ENCODE assay signal across 1 cellular context in the genomic region with DNA sequence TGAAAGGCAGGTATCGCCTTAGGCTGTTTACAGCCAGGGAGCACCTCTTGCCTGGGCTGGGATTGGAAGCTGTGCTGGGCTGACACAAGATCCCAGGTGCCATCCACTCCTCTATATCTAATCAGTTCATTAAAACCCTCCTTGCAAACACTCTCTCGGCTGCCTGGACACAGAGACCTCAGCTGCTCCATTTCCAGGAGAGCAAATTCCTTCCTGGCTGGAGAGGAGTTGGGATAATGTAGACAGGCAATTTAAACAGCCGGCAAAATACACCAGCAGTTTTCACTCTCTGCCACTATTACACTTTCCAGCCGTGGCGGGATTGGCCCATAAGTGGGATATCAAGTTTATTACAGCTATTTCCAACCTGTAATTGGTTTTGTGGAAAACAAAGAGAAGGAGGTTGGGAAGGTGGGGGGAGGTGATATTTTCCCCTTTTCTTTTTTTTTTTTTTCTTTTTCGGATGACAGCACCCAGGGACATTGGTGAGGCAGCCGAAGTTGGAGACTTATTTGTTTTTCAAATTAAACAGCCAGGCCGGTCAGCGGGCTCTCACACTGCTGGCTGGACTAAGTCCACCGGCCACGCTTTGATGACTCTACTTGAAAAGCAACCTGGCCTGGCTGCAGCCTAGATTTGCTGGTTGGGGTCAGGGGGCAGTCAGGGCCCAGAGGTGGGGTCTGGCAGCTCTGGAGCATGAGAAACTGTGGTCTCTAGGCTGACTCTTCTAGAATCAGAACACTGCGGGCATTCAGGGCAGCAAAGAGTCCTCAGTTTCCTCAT.
TF ChIP-seq lines count a peak whose summit lies in the region.

No MANE protein-coding gene starts in this region.

TF ChIP-seq in HepG2, 621 proteins besides CTCF, POLR2A, EP300 and RAD21 (continued from another document and continues in another):
- TF ChIP-seq, protein P1, sequence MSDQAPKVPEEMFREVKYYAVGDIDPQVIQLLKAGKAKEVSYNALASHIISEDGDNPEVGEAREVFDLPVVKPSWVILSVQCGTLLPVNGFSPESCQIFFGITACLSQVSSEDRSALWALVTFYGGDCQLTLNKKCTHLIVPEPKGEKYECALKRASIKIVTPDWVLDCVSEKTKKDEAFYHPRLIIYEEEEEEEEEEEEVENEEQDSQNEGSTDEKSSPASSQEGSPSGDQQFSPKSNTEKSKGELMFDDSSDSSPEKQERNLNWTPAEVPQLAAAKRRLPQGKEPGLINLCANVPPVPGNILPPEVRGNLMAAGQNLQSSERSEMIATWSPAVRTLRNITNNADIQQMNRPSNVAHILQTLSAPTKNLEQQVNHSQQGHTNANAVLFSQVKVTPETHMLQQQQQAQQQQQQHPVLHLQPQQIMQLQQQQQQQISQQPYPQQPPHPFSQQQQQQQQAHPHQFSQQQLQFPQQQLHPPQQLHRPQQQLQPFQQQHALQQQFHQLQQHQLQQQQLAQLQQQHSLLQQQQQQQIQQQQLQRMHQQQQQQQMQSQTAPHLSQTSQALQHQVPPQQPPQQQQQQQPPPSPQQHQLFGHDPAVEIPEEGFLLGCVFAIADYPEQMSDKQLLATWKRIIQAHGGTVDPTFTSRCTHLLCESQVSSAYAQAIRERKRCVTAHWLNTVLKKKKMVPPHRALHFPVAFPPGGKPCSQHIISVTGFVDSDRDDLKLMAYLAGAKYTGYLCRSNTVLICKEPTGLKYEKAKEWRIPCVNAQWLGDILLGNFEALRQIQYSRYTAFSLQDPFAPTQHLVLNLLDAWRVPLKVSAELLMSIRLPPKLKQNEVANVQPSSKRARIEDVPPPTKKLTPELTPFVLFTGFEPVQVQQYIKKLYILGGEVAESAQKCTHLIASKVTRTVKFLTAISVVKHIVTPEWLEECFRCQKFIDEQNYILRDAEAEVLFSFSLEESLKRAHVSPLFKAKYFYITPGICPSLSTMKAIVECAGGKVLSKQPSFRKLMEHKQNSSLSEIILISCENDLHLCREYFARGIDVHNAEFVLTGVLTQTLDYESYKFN (CRISPR knock-in tag; conservative IDR thresholded peaks at IDR 0.05) = peak; percentile 65
- no peak for TF ChIP-seq THAP9 (CRISPR knock-in tag; IDR thresholded peaks at IDR 0.05; ENCODE audit: borderline replicate concordance)
- TF ChIP-seq ZNF780A (CRISPR knock-in tag; IDR thresholded peaks at IDR 0.05) = no peak
- no peak for TF ChIP-seq ELF3 (CRISPR knock-in tag; IDR thresholded peaks at IDR 0.05)
- TF ChIP-seq ZNF451 (CRISPR knock-in tag; IDR thresholded peaks at IDR 0.05) = no peak
- TF ChIP-seq NAIF1 (CRISPR knock-in tag; IDR thresholded peaks at IDR 0.05; ENCODE audit: borderline replicate concordance) = no peak
- TF ChIP-seq ZNF670 (CRISPR knock-in tag; IDR thresholded peaks at IDR 0.05; ENCODE audit: borderline replicate concordance) = 0 out of 2 replicates have a peak, but pooled peaks have one; percentile 57
- TF ChIP-seq HHEX (CRISPR knock-in tag; IDR thresholded peaks at IDR 0.05) = no peak
- TF ChIP-seq ATF7 (IDR thresholded peaks at IDR 0.05) = no peak
- TF ChIP-seq ATF7 (CRISPR knock-in tag; IDR thresholded peaks at IDR 0.05) = no peak
- no peak for TF ChIP-seq ATF1 (CRISPR knock-in tag; IDR thresholded peaks at IDR 0.05)
- no peak for TF ChIP-seq ZNF160 (CRISPR knock-in tag; IDR thresholded peaks at IDR 0.05)
- no peak for TF ChIP-seq ZNF101 (CRISPR knock-in tag; IDR thresholded peaks at IDR 0.05; ENCODE audit: borderline replicate concordance, low read depth)
- no peak for TF ChIP-seq ATF2 (CRISPR knock-in tag; IDR thresholded peaks at IDR 0.05)
- TF ChIP-seq, protein P2, sequence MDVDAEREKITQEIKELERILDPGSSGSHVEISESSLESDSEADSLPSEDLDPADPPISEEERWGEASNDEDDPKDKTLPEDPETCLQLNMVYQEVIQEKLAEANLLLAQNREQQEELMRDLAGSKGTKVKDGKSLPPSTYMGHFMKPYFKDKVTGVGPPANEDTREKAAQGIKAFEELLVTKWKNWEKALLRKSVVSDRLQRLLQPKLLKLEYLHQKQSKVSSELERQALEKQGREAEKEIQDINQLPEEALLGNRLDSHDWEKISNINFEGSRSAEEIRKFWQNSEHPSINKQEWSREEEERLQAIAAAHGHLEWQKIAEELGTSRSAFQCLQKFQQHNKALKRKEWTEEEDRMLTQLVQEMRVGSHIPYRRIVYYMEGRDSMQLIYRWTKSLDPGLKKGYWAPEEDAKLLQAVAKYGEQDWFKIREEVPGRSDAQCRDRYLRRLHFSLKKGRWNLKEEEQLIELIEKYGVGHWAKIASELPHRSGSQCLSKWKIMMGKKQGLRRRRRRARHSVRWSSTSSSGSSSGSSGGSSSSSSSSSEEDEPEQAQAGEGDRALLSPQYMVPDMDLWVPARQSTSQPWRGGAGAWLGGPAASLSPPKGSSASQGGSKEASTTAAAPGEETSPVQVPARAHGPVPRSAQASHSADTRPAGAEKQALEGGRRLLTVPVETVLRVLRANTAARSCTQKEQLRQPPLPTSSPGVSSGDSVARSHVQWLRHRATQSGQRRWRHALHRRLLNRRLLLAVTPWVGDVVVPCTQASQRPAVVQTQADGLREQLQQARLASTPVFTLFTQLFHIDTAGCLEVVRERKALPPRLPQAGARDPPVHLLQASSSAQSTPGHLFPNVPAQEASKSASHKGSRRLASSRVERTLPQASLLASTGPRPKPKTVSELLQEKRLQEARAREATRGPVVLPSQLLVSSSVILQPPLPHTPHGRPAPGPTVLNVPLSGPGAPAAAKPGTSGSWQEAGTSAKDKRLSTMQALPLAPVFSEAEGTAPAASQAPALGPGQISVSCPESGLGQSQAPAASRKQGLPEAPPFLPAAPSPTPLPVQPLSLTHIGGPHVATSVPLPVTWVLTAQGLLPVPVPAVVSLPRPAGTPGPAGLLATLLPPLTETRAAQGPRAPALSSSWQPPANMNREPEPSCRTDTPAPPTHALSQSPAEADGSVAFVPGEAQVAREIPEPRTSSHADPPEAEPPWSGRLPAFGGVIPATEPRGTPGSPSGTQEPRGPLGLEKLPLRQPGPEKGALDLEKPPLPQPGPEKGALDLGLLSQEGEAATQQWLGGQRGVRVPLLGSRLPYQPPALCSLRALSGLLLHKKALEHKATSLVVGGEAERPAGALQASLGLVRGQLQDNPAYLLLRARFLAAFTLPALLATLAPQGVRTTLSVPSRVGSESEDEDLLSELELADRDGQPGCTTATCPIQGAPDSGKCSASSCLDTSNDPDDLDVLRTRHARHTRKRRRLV (CRISPR knock-in tag; IDR thresholded peaks at IDR 0.05) = no peak
- no peak for TF ChIP-seq NFAT5 (CRISPR knock-in tag; IDR thresholded peaks at IDR 0.05)
- no peak for TF ChIP-seq ZNF326 (CRISPR knock-in tag; IDR thresholded peaks at IDR 0.05; ENCODE audit: borderline replicate concordance)
- no peak for TF ChIP-seq HINFP (CRISPR knock-in tag; IDR thresholded peaks at IDR 0.05; ENCODE audit: low read depth)
- 0 out of 2 replicates have a peak, but pooled peaks have one; percentile 15 for TF ChIP-seq MED1 (CRISPR knock-in tag; IDR thresholded peaks at IDR 0.05)
- TF ChIP-seq ZNF263 (CRISPR knock-in tag; IDR thresholded peaks at IDR 0.05) = 0 out of 2 replicates have a peak, but pooled peaks have one; percentile 13
- TF ChIP-seq ZNF691 (CRISPR knock-in tag; IDR thresholded peaks at IDR 0.05; ENCODE audit: borderline replicate concordance, low read depth) = no peak
- TF ChIP-seq CBX5 (CRISPR knock-in tag; IDR thresholded peaks at IDR 0.05; ENCODE audit: borderline replicate concordance) = no peak
- peak; percentile 43; the same call in 1 of the 2 replicates for TF ChIP-seq PHF21A (CRISPR knock-in tag; IDR thresholded peaks at IDR 0.05)
- no peak for TF ChIP-seq BORCS8-MEF2B (CRISPR knock-in tag; IDR thresholded peaks at IDR 0.05)
- no peak for TF ChIP-seq ASH2L (IDR thresholded peaks at IDR 0.05; ENCODE audit: insufficient read length, low read depth, low read length)
- TF ChIP-seq SP140L (CRISPR knock-in tag; IDR thresholded peaks at IDR 0.05; ENCODE audit: borderline replicate concordance) = no peak
- no peak for TF ChIP-seq TMF1 (CRISPR knock-in tag; IDR thresholded peaks at IDR 0.05; ENCODE audit: low read depth)
